21 cellular contexts compared by ENCODE assay signal in the genomic region with DNA sequence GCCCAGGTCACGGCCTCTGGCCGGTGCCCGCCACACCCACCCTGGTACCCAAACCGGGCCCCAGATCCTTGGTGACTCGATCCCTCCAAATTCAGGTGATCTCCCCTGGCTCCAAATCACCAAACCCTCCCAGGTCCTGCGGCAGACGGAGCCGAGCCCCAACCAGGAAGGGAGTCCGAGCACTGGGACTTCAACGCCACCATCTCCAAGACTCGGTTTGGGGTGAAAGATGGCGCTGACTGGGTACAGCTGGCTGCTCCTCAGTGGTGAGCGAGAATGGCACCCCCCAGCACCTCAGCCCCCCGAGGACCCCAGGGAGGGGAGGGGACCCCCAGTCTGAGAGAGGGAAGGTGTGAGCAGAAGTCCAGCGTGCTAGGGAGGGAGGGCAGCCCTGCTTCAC. TPM values are rescaled to one million over a fixed set of nuclear protein-coding genes. Genes with fewer than 3 reads are reported as not detected.
A peak's percentile ranks its signal among the peaks of the same experiment; 100 is the strongest.
DNase-seq lines count a peak whose midpoint lies in the region; ATAC-seq, FAIRE-seq and TF ChIP-seq lines count a peak whose summit lies in the region.
"Had no signal": no experiment of that assay in that cellular context is flagged by ENCODE, and none has a peak within 500 bp of the region (broad histone marks: within the 10 kb centered on the region; RNA-seq: fewer than 3 reads in every experiment).

No MANE protein-coding gene starts in this region.

- FAIRE-seq in HepG2 (lab: Jason Lieb, UNC): no peak
- FAIRE-seq: G401.6, GM12892 had no signal

- H3K9ac ChIP-seq in HepG2 (ENCODE audit: insufficient read depth, low read depth, low read length) (0 out of 2 replicates have a peak overlapping the region, but pooled peaks have one; percentile 14), MM.1S (ENCODE audit: low read length) (no peak overlapping the region; the same call in 1 of the 2 replicates)

- intact Hi-C loops in HepG2 (cut with micrococcal nuclease; ENCODE audit: unreplicated experiment) (no loop called here), right lobe of liver (cut with DNase I) (no loop called here), transverse colon (cut with DNase I; ENCODE audit: low total_unique reads) (no loop called here), sciatic nerve (cut with DNase I) (no loop called here)

- no peaks in the 10 kb centered on the region for H3K36me3 ChIP-seq in HepG2 (replicated peaks in 1 of 2; ENCODE audit: control insufficient read depth in 1 of 2, insufficient read depth in 2 of 2, low read length in 2 of 2)
- H3K36me3 ChIP-seq in right lobe of liver: no peaks in the 10 kb centered on the region
- H3K36me3 ChIP-seq in MM.1S (replicated peaks; ENCODE audit: insufficient read depth, low read length): no peaks in the 10 kb centered on the region
- H3K36me3 ChIP-seq in transverse colon: no peaks in the 10 kb centered on the region
- H3K36me3 ChIP-seq: HAP-1 had no signal

- POLR2A ChIA-PET in HepG2 (lab: Yijun Ruan, JAX): interaction anchor here (0.7 kb wide), 2 partner anchors 10 to 17 kb away, joined by 3 to 4 read pairs; no protein-coding TSS in a partner anchor

- H3K4me1 ChIP-seq in HepG2 (ENCODE audit: insufficient read depth, low read length): peaks cover 66% of the 10 kb centered on the region
- peaks cover 0 to 11% (median 5%) of the 10 kb centered on the region in 4 donors for H3K4me1 ChIP-seq in right lobe of liver
- H3K4me1 ChIP-seq in MM.1S (ENCODE audit: low read length): 0 out of 2 replicates have a peak, but pooled peaks cover 3% of the 10 kb centered on the region
- peaks cover 0 to 21% (median 11%) of the 10 kb centered on the region in 4 donors for H3K4me1 ChIP-seq in transverse colon
- H3K4me1 ChIP-seq: HAP-1 had no signal

- no peak overlapping the region for H3K4me3 Mint-ChIP-seq in nephron progenitor cell
- H3K4me3 Mint-ChIP-seq: CD4-positive, alpha-beta memory T cell; HFFc6 had no signal

- no peaks in the 10 kb centered on the region for H3K79me2 ChIP-seq in HepG2 (ENCODE audit: insufficient read depth, low read length)
- H3K79me2 ChIP-seq in MM.1S (ENCODE audit: low read length): 0 out of 2 replicates have a peak, but pooled peaks cover 7% of the 10 kb centered on the region

- TF ChIP-seq EP300 in HepG2 (IDR thresholded peaks at IDR 0.05; ENCODE audit: low read depth in 2 of 2, low read length in 2 of 2) (no peak), HepG2 (CRISPR knock-in tag; IDR thresholded peaks at IDR 0.05; ENCODE audit: borderline replicate concordance) (no peak), transverse colon (IDR thresholded peaks at IDR 0.05; ENCODE audit: low read depth) (no peak)

- 72% methylated on average over 12 of the region's 15 CpGs for WGBS in HepG2 (ENCODE audit: low lambda C conversion rate)
- WGBS in right lobe of liver (ENCODE audit: insufficient coverage, low coverage, low lambda C conversion rate, missing lambda C conversion rate): 52% methylated on average over 3 of the region's 15 CpGs
- 79% methylated on average over 15 of the region's 15 CpGs; no CpG with 5 or more reads in 1 of the 2 donors for WGBS in transverse colon (ENCODE audit: low coverage in 1 of 2), 2 donors

- H3K4me3 ChIP-seq in HepG2 (replicated peaks in 1 of 3; ENCODE audit: insufficient read depth in 1 of 3, low read depth in 2 of 3, low read length in 3 of 3): no peak overlapping the region; a peak in 1 of 6 replicates
- no peak overlapping the region for H3K4me3 ChIP-seq in right lobe of liver
- no peak overlapping the region for H3K4me3 ChIP-seq in MM.1S (ENCODE audit: low read length)
- H3K4me3 ChIP-seq in transverse colon: no peak overlapping the region
- H3K4me3 ChIP-seq: HAP-1 had no signal

- H3K4me2 ChIP-seq in HepG2 (ENCODE audit: low read depth, low read length) (peak overlapping the region; percentile 20), MM.1S (ENCODE audit: low read depth, low read length) (peak overlapping the region; percentile 40; the same call in 1 of the 2 replicates)

- no peak for TF ChIP-seq CTCF in HepG2 (CRISPR knock-in tag; IDR thresholded peaks at IDR 0.05)
- TF ChIP-seq CTCF in right lobe of liver (IDR thresholded peaks at IDR 0.05): no peak
- TF ChIP-seq CTCF in MM.1S (IDR thresholded peaks at IDR 0.05; ENCODE audit: low read length): no peak
- TF ChIP-seq CTCF in nephron progenitor cell (IDR thresholded peaks at IDR 0.05): no peak
- no peak for TF ChIP-seq CTCF in transverse colon (IDR thresholded peaks at IDR 0.05)

- no peak for TF ChIP-seq RAD21 in HepG2 (CRISPR knock-in tag; IDR thresholded peaks at IDR 0.05)

- ATAC-seq in HepG2: no peak
- ATAC-seq in right lobe of liver: no peak
- ATAC-seq in sciatic nerve: no peak

- in situ Hi-C loops in HepG2 (cut with HindIII; ENCODE audit: extremely low pct_ligation_motif_present, low pct_unique_long_range_greater_than_20kb): no loop called here
- in situ Hi-C loops in transverse colon (cut with MboI; ENCODE audit: low pct_ligation_motif_present in 1 of 4, low pct_unique_long_range_greater_than_20kb in 1 of 4, low sequenced_read_pairs in 3 of 4): no loop called here

- H3K27me3 Mint-ChIP-seq in nephron progenitor cell (ENCODE audit: low read depth, poor library complexity): peaks cover 15% of the 10 kb centered on the region
- H3K27me3 Mint-ChIP-seq: CD4-positive, alpha-beta memory T cell had no signal

- H3K36me3 Mint-ChIP-seq in nephron progenitor cell (ENCODE audit: low read depth): no peaks in the 10 kb centered on the region
- H3K36me3 Mint-ChIP-seq: CD4-positive, alpha-beta memory T cell had no signal

- H4K20me1 ChIP-seq in HepG2 (ENCODE audit: insufficient read depth, low read length) (no peaks in the 10 kb centered on the region), MM.1S (ENCODE audit: insufficient read depth, low read length) (no peaks in the 10 kb centered on the region)

- no TSS peak for BruUV-seq in HepG2 (replicated peaks; lab: Mats Ljungman, UMichigan)

- DNase-seq in HepG2 (ENCODE audit: low spot score): no peak
- no peak for DNase-seq in right lobe of liver
- DNase-seq in MM.1S: no peak
- no peak for DNase-seq in nephron progenitor cell
- no peak for DNase-seq in transverse colon
- DNase-seq in sciatic nerve (ENCODE audit: low spot score): no peak
- no peak for DNase-seq in NCI-H1092 (lab: John Stamatoyannopoulos, UW)
- no peak for DNase-seq in NCI-H524 (lab: John Stamatoyannopoulos, UW)
- DNase-seq: 8988T; C1 segment of cervical spinal cord; Caco-2; CD4-positive, alpha-beta memory T cell; DMS153; DND-41; GOT3; HFFc6 had no signal

- no peaks in the 10 kb centered on the region for H3K9me3 Mint-ChIP-seq in nephron progenitor cell
- H3K9me3 Mint-ChIP-seq: CD4-positive, alpha-beta memory T cell; HFFc6 had no signal

- H3K9me3 ChIP-seq in HepG2 (ENCODE audit: low read length) (no peaks in the 10 kb centered on the region), right lobe of liver (no peaks in the 10 kb centered on the region), MM.1S (replicated peaks; ENCODE audit: insufficient read depth, low read length) (no peaks in the 10 kb centered on the region), transverse colon (no peaks in the 10 kb centered on the region)
- H3K9me3 ChIP-seq: Caco-2, HAP-1 had no signal

- no peaks in the 10 kb centered on the region for H3K9me2 ChIP-seq in MM.1S (replicated peaks; ENCODE audit: insufficient read depth, low read length)

- TF ChIP-seq POLR2A in HepG2 (IDR thresholded peaks at IDR 0.05; ENCODE audit: insufficient read depth in 1 of 2, low read depth in 2 of 2, low read length in 2 of 2): no peak
- no peak for TF ChIP-seq POLR2A in right lobe of liver (IDR thresholded peaks at IDR 0.05)
- TF ChIP-seq POLR2A in transverse colon (IDR thresholded peaks at IDR 0.05): no peak

- H3K27me3 ChIP-seq in HepG2 (ENCODE audit: control insufficient read depth in 1 of 2, insufficient read depth in 2 of 2, low read length in 2 of 2) (no peaks in the 10 kb centered on the region), right lobe of liver (no peaks in the 10 kb centered on the region), MM.1S (replicated peaks; ENCODE audit: insufficient read depth, low read length) (no peaks in the 10 kb centered on the region), transverse colon (no peaks in the 10 kb centered on the region)

- no peaks in the 10 kb centered on the region for H3F3A ChIP-seq in MM.1S (ENCODE audit: insufficient read depth, low read length)

- H3K27ac ChIP-seq in HepG2 (ENCODE audit: extremely low read length, insufficient read depth, low read length): no peak overlapping the region
- no peak overlapping the region for H3K27ac ChIP-seq in right lobe of liver
- H3K27ac ChIP-seq in MM.1S (ENCODE audit: low read length): no peak overlapping the region
- peak overlapping the region in 3 of 4 donors; percentile 21 to 25 (median 21) for H3K27ac ChIP-seq in transverse colon

- peaks cover 15% of the 10 kb centered on the region for H3K4me1 Mint-ChIP-seq in nephron progenitor cell

- H2AFZ ChIP-seq in HepG2 (ENCODE audit: low read length) (no peak overlapping the region), MM.1S (ENCODE audit: low read length) (no peak overlapping the region)

- peak overlapping the region; percentile 19 for H3K27ac Mint-ChIP-seq in nephron progenitor cell
- H3K27ac Mint-ChIP-seq: CD4-positive, alpha-beta memory T cell; HFFc6 had no signal

- CTCF ChIA-PET in HepG2 (lab: Yijun Ruan, JAX; ENCODE audit: low intra/inter-chr PET ratio, low total read pairs): no interaction called here

RNA-seq across cellular contexts. Expression of gene CEACAM16, which starts 2.3 kb away (rescaled TPM):
- total RNA-seq in HepG2 (2016; rRNA removed; fragmentation: Illumina TruSeq; extraction: Trizol) (not detected in 2 replicates), right lobe of liver (not detected), transverse colon (not detected), sciatic nerve (not detected)
- total RNA-seq in HepG2 (2016; cell fraction: cytosol; rRNA removed; fragmentation: Illumina TruSeq; extraction: Trizol; ENCODE audit: low read depth): not detected in 2 replicates
- not detected in 2 replicates for total RNA-seq in HepG2 (2016; cell fraction: insoluble cytoplasmic fraction; rRNA removed; fragmentation: Illumina TruSeq; extraction: Trizol)
- total RNA-seq in HepG2 (2016; cell fraction: membrane; rRNA removed; fragmentation: Illumina TruSeq; extraction: Trizol): not detected in 2 replicates
- not detected in 2 replicates for total RNA-seq in HepG2 (2016; cell fraction: nucleus; rRNA removed; fragmentation: Illumina TruSeq; extraction: Trizol)
- not detected in 2 replicates for polyA plus RNA-seq in HepG2 (2011; rRNA removed)
- polyA plus RNA-seq in HepG2 (2011; cell fraction: cytosol; rRNA removed): not detected in 2 replicates
- not detected in 2 replicates for polyA plus RNA-seq in HepG2 (2011; cell fraction: nucleus; rRNA removed)
- polyA plus RNA-seq in HepG2 (2012): not detected in 2 replicates
- not detected in 2 replicates for polyA plus RNA-seq in HepG2 (2016; cell fraction: cytosol; fragmentation: Illumina TruSeq; extraction: Trizol; ENCODE audit: low read depth)
- not detected in 2 replicates for polyA plus RNA-seq in HepG2 (2016; cell fraction: insoluble cytoplasmic fraction; fragmentation: Illumina TruSeq; extraction: Trizol; ENCODE audit: low read depth)
- not detected in 2 replicates for polyA plus RNA-seq in HepG2 (2016; cell fraction: membrane; fragmentation: Illumina TruSeq; extraction: Trizol; ENCODE audit: low read depth)
- not detected in 2 replicates for polyA plus RNA-seq in HepG2 (2016; cell fraction: nucleus; fragmentation: Illumina TruSeq; extraction: Trizol; ENCODE audit: insufficient read depth, low read depth)
- not detected in 2 replicates for polyA minus RNA-seq in HepG2 (2011; rRNA and poly(A)+ RNA removed; ENCODE audit: low replicate concordance)
- polyA minus RNA-seq in HepG2 (2011; cell fraction: cytosol; rRNA and poly(A)+ RNA removed): not detected in 2 replicates
- not detected in 2 replicates for polyA minus RNA-seq in HepG2 (2011; cell fraction: nucleus; rRNA and poly(A)+ RNA removed)
- total RNA-seq: A673; Caco-2; CD4-positive, alpha-beta memory T cell; HFFc6 had no signal
- polyA plus RNA-seq: BJ; CD4-positive, alpha-beta memory T cell had no signal

RNA-seq across cellular contexts. Expression of gene CEACAM19, which starts 29.9 kb away (rescaled TPM):
- total RNA-seq in HepG2 (2016; rRNA removed; fragmentation: Illumina TruSeq; extraction: Trizol): 0.66 and 1.3 TPM in 2 replicates
- total RNA-seq in HepG2 (2016; cell fraction: cytosol; rRNA removed; fragmentation: Illumina TruSeq; extraction: Trizol; ENCODE audit: low read depth): 0.18 and 0.30 TPM in 2 replicates
- 0.22 and 1.3 TPM in 2 replicates for total RNA-seq in HepG2 (2016; cell fraction: insoluble cytoplasmic fraction; rRNA removed; fragmentation: Illumina TruSeq; extraction: Trizol)
- 0.38 and 0.65 TPM in 2 replicates for total RNA-seq in HepG2 (2016; cell fraction: membrane; rRNA removed; fragmentation: Illumina TruSeq; extraction: Trizol)
- 2.7 and 2.8 TPM in 2 replicates for total RNA-seq in HepG2 (2016; cell fraction: nucleus; rRNA removed; fragmentation: Illumina TruSeq; extraction: Trizol)
- polyA plus RNA-seq in HepG2 (2011; rRNA removed): 4.0 and 6.3 TPM in 2 replicates
- polyA plus RNA-seq in HepG2 (2011; cell fraction: cytosol; rRNA removed): 1.3 and 1.5 TPM in 2 replicates
- 16.3 and 18.1 TPM in 2 replicates for polyA plus RNA-seq in HepG2 (2011; cell fraction: nucleus; rRNA removed)
- 4.6 and 6.9 TPM in 2 replicates for polyA plus RNA-seq in HepG2 (2012)
- polyA plus RNA-seq in HepG2 (2016; cell fraction: cytosol; fragmentation: Illumina TruSeq; extraction: Trizol; ENCODE audit: low read depth): 0.32 and 0.38 TPM in 2 replicates
- polyA plus RNA-seq in HepG2 (2016; cell fraction: insoluble cytoplasmic fraction; fragmentation: Illumina TruSeq; extraction: Trizol; ENCODE audit: low read depth): 0.47 and 0.99 TPM in 2 replicates
- 0.88 and 0.98 TPM in 2 replicates for polyA plus RNA-seq in HepG2 (2016; cell fraction: membrane; fragmentation: Illumina TruSeq; extraction: Trizol; ENCODE audit: low read depth)
- polyA plus RNA-seq in HepG2 (2016; cell fraction: nucleus; fragmentation: Illumina TruSeq; extraction: Trizol; ENCODE audit: insufficient read depth, low read depth): 11.9 and 13.8 TPM in 2 replicates
- 6.6 and 9.0 TPM in 2 replicates for polyA minus RNA-seq in HepG2 (2011; rRNA and poly(A)+ RNA removed; ENCODE audit: low replicate concordance)
- 0.59 and 0.88 TPM in 2 replicates for polyA minus RNA-seq in HepG2 (2011; cell fraction: cytosol; rRNA and poly(A)+ RNA removed)
- polyA minus RNA-seq in HepG2 (2011; cell fraction: nucleus; rRNA and poly(A)+ RNA removed): 11.7 and 11.8 TPM in 2 replicates
- 1 to 10 TPM; 3.3 to 9.0 (median 4.5) TPM for total RNA-seq in right lobe of liver
- 10 to 100 TPM in 2 of 4 donors, 1 to 10 TPM in 2; 3.8 to 19.1 (median 9.9) TPM for total RNA-seq in transverse colon
- 23.4 TPM for total RNA-seq in sciatic nerve
- polyA plus RNA-seq: CD4-positive, alpha-beta memory T cell had no signal

RNA-seq across cellular contexts. Expression of gene BCL3, which starts 47.3 kb away (rescaled TPM):
- 2.0 and 4.0 TPM in 2 replicates for total RNA-seq in HepG2 (2016; rRNA removed; fragmentation: Illumina TruSeq; extraction: Trizol)
- total RNA-seq in HepG2 (2016; cell fraction: cytosol; rRNA removed; fragmentation: Illumina TruSeq; extraction: Trizol; ENCODE audit: low read depth): 4.5 and 8.9 TPM in 2 replicates
- 1.9 and 4.2 TPM in 2 replicates for total RNA-seq in HepG2 (2016; cell fraction: insoluble cytoplasmic fraction; rRNA removed; fragmentation: Illumina TruSeq; extraction: Trizol)
- 8.2 and 10.1 TPM in 2 replicates for total RNA-seq in HepG2 (2016; cell fraction: membrane; rRNA removed; fragmentation: Illumina TruSeq; extraction: Trizol)
- 3.1 and 4.6 TPM in 2 replicates for total RNA-seq in HepG2 (2016; cell fraction: nucleus; rRNA removed; fragmentation: Illumina TruSeq; extraction: Trizol)
- polyA plus RNA-seq in HepG2 (2011; rRNA removed): 2.3 and 2.6 TPM in 2 replicates
- polyA plus RNA-seq in HepG2 (2011; cell fraction: cytosol; rRNA removed): 1.8 and 3.4 TPM in 2 replicates
- polyA plus RNA-seq in HepG2 (2011; cell fraction: nucleus; rRNA removed): 23.1 and 29.5 TPM in 2 replicates
- 6.8 and 9.9 TPM in 2 replicates for polyA plus RNA-seq in HepG2 (2012)
- 13.0 TPM in 2 replicates for polyA plus RNA-seq in HepG2 (2016; cell fraction: cytosol; fragmentation: Illumina TruSeq; extraction: Trizol; ENCODE audit: low read depth)
- polyA plus RNA-seq in HepG2 (2016; cell fraction: insoluble cytoplasmic fraction; fragmentation: Illumina TruSeq; extraction: Trizol; ENCODE audit: low read depth): 8.2 and 12.0 TPM in 2 replicates
- 18.9 and 20.6 TPM in 2 replicates for polyA plus RNA-seq in HepG2 (2016; cell fraction: membrane; fragmentation: Illumina TruSeq; extraction: Trizol; ENCODE audit: low read depth)
- polyA plus RNA-seq in HepG2 (2016; cell fraction: nucleus; fragmentation: Illumina TruSeq; extraction: Trizol; ENCODE audit: insufficient read depth, low read depth): 17.9 and 18.7 TPM in 2 replicates
- 5.3 and 5.6 TPM in 2 replicates for polyA minus RNA-seq in HepG2 (2011; rRNA and poly(A)+ RNA removed; ENCODE audit: low replicate concordance)
- 4.7 and 5.7 TPM in 2 replicates for polyA minus RNA-seq in HepG2 (2011; cell fraction: cytosol; rRNA and poly(A)+ RNA removed)
- polyA minus RNA-seq in HepG2 (2011; cell fraction: nucleus; rRNA and poly(A)+ RNA removed): 3.2 and 4.1 TPM in 2 replicates
- total RNA-seq in right lobe of liver: 10 to 100 TPM; 24.1 to 95.6 (median 31.3) TPM
- total RNA-seq in transverse colon: 100 to 1,000 TPM in 1 of 4 donors, 10 to 100 TPM in 3; 43.8 to 181 (median 69.5) TPM
- 117 TPM for total RNA-seq in sciatic nerve

RNA-seq across cellular contexts. Expression of gene PVR, which starts 57.5 kb away (rescaled TPM):
- 18.4 and 43.4 TPM in 2 replicates for total RNA-seq in HepG2 (2016; rRNA removed; fragmentation: Illumina TruSeq; extraction: Trizol)
- total RNA-seq in HepG2 (2016; cell fraction: cytosol; rRNA removed; fragmentation: Illumina TruSeq; extraction: Trizol; ENCODE audit: low read depth): 5.4 and 5.5 TPM in 2 replicates
- total RNA-seq in HepG2 (2016; cell fraction: insoluble cytoplasmic fraction; rRNA removed; fragmentation: Illumina TruSeq; extraction: Trizol): 16.1 and 39.6 TPM in 2 replicates
- 18.0 and 18.1 TPM in 2 replicates for total RNA-seq in HepG2 (2016; cell fraction: membrane; rRNA removed; fragmentation: Illumina TruSeq; extraction: Trizol)
- 37.4 and 45.5 TPM in 2 replicates for total RNA-seq in HepG2 (2016; cell fraction: nucleus; rRNA removed; fragmentation: Illumina TruSeq; extraction: Trizol)
- 46.6 and 59.5 TPM in 2 replicates for polyA plus RNA-seq in HepG2 (2011; rRNA removed)
- polyA plus RNA-seq in HepG2 (2011; cell fraction: cytosol; rRNA removed): 53.0 and 55.6 TPM in 2 replicates
- 60.5 and 72.7 TPM in 2 replicates for polyA plus RNA-seq in HepG2 (2011; cell fraction: nucleus; rRNA removed)
- 26.0 and 35.8 TPM in 2 replicates for polyA plus RNA-seq in HepG2 (2012)
- 4.1 and 4.5 TPM in 2 replicates for polyA plus RNA-seq in HepG2 (2016; cell fraction: cytosol; fragmentation: Illumina TruSeq; extraction: Trizol; ENCODE audit: low read depth)
- polyA plus RNA-seq in HepG2 (2016; cell fraction: insoluble cytoplasmic fraction; fragmentation: Illumina TruSeq; extraction: Trizol; ENCODE audit: low read depth): 14.1 and 16.5 TPM in 2 replicates
- polyA plus RNA-seq in HepG2 (2016; cell fraction: membrane; fragmentation: Illumina TruSeq; extraction: Trizol; ENCODE audit: low read depth): 9.4 and 9.9 TPM in 2 replicates
- 59.3 and 60.4 TPM in 2 replicates for polyA plus RNA-seq in HepG2 (2016; cell fraction: nucleus; fragmentation: Illumina TruSeq; extraction: Trizol; ENCODE audit: insufficient read depth, low read depth)
- polyA minus RNA-seq in HepG2 (2011; rRNA and poly(A)+ RNA removed; ENCODE audit: low replicate concordance): 69.1 and 105 TPM in 2 replicates
- 34.7 and 43.2 TPM in 2 replicates for polyA minus RNA-seq in HepG2 (2011; cell fraction: cytosol; rRNA and poly(A)+ RNA removed)
- 56.0 and 67.4 TPM in 2 replicates for polyA minus RNA-seq in HepG2 (2011; cell fraction: nucleus; rRNA and poly(A)+ RNA removed)
- 10 to 100 TPM; 26.6 to 66.6 (median 55.5) TPM for total RNA-seq in right lobe of liver
- total RNA-seq in transverse colon: 10 to 100 TPM; 26.2 to 49.0 (median 33.3) TPM
- total RNA-seq in sciatic nerve: 49.1 TPM

Comparison
In these comparisons a context has a peak if more than half of its experiments do, and no peak if none do; other contexts are left out.
1. H3K27ac ChIP-seq: peak in transverse colon (3 of 4); none in HepG2 (single experiment), right lobe of liver (0 of 3) and MM.1S (single experiment).